In the genomic region with DNA sequence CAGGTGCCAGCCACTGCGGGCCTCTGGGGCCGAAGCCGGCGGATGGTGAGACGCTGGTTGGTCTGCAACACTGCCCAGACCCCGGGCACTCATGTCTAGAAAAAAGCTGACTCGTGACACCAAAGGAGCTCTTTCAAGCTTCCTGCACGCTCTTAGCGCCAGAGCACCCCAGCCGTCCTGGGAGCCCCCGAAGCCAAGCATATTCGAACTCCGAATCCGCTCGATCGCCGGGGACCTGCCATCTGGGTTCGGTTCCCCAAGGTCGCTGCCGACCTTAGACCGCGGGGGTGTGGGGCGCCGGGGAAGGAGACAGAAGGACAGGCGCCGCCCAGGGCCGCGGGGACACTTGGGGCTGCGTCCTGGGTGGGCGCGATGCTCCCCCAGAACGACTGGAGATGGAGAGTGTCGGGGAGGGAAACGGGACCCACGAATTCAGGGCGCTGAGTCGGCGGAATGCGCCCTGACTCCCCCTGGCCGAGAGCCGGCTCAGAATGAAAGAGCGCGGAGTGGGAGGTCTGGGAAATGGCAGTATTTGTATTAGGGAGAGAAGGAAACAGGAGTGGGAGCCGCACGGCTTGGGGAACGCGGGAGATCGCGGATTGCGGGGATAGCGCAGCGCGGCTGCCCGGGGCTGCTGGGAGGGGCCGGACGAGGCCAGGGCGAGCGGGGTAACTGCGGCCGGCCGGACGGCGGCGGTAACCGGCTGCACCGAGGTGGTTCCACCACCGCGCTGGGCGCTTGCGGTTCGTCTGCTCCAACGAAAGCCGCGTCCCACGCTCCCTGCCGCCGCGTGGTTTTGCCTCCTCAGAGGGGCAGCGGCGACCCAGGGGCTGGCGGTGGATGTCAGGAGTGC, we compare ENCODE assay signal across 8 cellular contexts. TPM values are rescaled to one million over a fixed set of nuclear protein-coding genes. Genes with fewer than 3 reads are reported as not detected.
DNase-seq lines count a peak whose midpoint lies in the region; ATAC-seq and TF ChIP-seq lines count a peak whose summit lies in the region.

No MANE protein-coding gene starts in this region.

- no peaks in the 10 kb centered on the region for H3K36me3 ChIP-seq in Panc1 (ENCODE audit: control insufficient read depth, insufficient read depth, low read length)
- H3K36me3 ChIP-seq in thymus (ENCODE audit: control insufficient read depth, insufficient read depth), result no peaks in the 10 kb centered on the region

- ATAC-seq in GM19438 (IDR thresholded peaks at IDR 0.05; ENCODE audit: low read depth, unreplicated experiment), result peak; percentile 59
- ATAC-seq in Panc1, result peak; percentile 90

- peaks cover 0 to 2% of the 10 kb centered on the region in 2 donors for H3K36me3 Mint-ChIP-seq in CD14-positive monocyte

- no peak for TF ChIP-seq POLR2A in lower leg skin (IDR thresholded peaks at IDR 0.05)

- POLR2A ChIA-PET in Panc1 (lab: Charles Lee), result interaction anchor here (0.7 kb wide), 1 partner anchor 50 kb away, joined by 3 read pairs; no protein-coding TSS in a partner anchor

- H3K27me3 Mint-ChIP-seq in CD14-positive monocyte (ENCODE audit: low read depth in 3 of 3), result peaks cover 34 to 49% (median 36%) of the 10 kb centered on the region in 3 donors

- H3K27ac ChIP-seq in Panc1 (ENCODE audit: low read length), result peak overlapping the region; percentile 80
- no peak overlapping the region for H3K27ac ChIP-seq in thymus (ENCODE audit: low read depth)

- DNase-seq in CD14-positive monocyte (ENCODE audit: low spot score), result no peak
- DNase-seq in Panc1 (ENCODE audit: low read depth, low spot score), result no peak
- DNase-seq in dermis microvascular lymphatic vessel endothelial cell (ENCODE audit: low read depth in 2 of 2), result peak; percentile 11 to 54
- DNase-seq in lower leg skin (ENCODE audit: low spot score in 2 of 2), result peak in 1 of 2 donors; percentile 86
- no peak for DNase-seq in SKM-1 treated with dmso at 0.1 percent for 144 hours (lab: John Stamatoyannopoulos, UW; ENCODE audit: unreplicated experiment)
- no peak for DNase-seq in NCI-H524 treated with DMSO at 0.1 percent for 48 hours (lab: John Stamatoyannopoulos, UW)

- peaks cover 0 to 10% (median 0%) of the 10 kb centered on the region in 7 donors for H3K9me3 Mint-ChIP-seq in CD14-positive monocyte

- H3K4me1 ChIP-seq in Panc1 (ENCODE audit: control insufficient read depth, insufficient read depth, low read length), result peaks cover 29% of the 10 kb centered on the region
- H3K4me1 ChIP-seq in thymus (ENCODE audit: control insufficient read depth, insufficient read depth, low read length), result no peaks in the 10 kb centered on the region

- BruUV-seq in Panc1 (replicated peaks; lab: Mats Ljungman, UMichigan), result no TSS peak

- H3K4me1 Mint-ChIP-seq in CD14-positive monocyte, result peaks cover 16% of the 10 kb centered on the region

- TF ChIP-seq CTCF in CD14-positive monocyte (IDR thresholded peaks at IDR 0.05) (peak; percentile 22), Panc1 (IDR thresholded peaks at IDR 0.05) (no peak), lower leg skin (IDR thresholded peaks at IDR 0.05) (no peak)

- H3K4me3 Mint-ChIP-seq in CD14-positive monocyte, result peak overlapping the region; percentile 87 to 95

- in situ Hi-C loops in Panc1 (cut with HindIII; ENCODE audit: low pct_unique_long_range_greater_than_20kb, low sequenced_read_pairs), result no loop called here

- intact Hi-C loops in CD14-positive monocyte (cut with micrococcal nuclease), result no loop called here
- intact Hi-C loops in Panc1 (cut with micrococcal nuclease; ENCODE audit: unreplicated experiment), result loop anchor here (1.0 kb wide), 1 partner anchor 49 kb away; no protein-coding TSS in a partner anchor
- intact Hi-C loops in lower leg skin (cut with DNase I; ENCODE audit: low total_unique reads), result no loop called here

- WGBS in lower leg skin, 2 donors, result 5% methylated on average over 68 to 73 of the region's 81 CpGs
- WGBS in thymus, result 3% methylated on average over 81 of the region's 81 CpGs

- peak overlapping the region in 3 of 7 donors; percentile 46 to 70 (median 47) for H3K27ac Mint-ChIP-seq in CD14-positive monocyte

- H3K27me3 ChIP-seq in Panc1 (ENCODE audit: control insufficient read depth, insufficient read depth, low read length) (no peaks in the 10 kb centered on the region), thymus (ENCODE audit: control insufficient read depth, insufficient read depth) (peaks cover 27% of the 10 kb centered on the region)

- H3K4me3 ChIP-seq in Panc1 (ENCODE audit: low read depth in 2 of 2, low read length in 2 of 2), result peak overlapping the region; percentile 70 to 87
- peak overlapping the region; percentile 37 for H3K4me3 ChIP-seq in lower leg skin (ENCODE audit: low read depth, poor library complexity, severe bottlenecking)
- H3K4me3 ChIP-seq in thymus (ENCODE audit: low read length), result peak overlapping the region; percentile 39

- CTCF ChIA-PET in Panc1 (lab: Charles Lee), result no interaction called here

- H3K9me3 ChIP-seq in Panc1 (ENCODE audit: control insufficient read depth, insufficient read depth, low read depth, low read length), result no peaks in the 10 kb centered on the region
- no peaks in the 10 kb centered on the region for H3K9me3 ChIP-seq in thymus (ENCODE audit: control insufficient read depth)

RNA-seq across cellular contexts. Expression of gene MARCHF6, which starts 20.1 kb away (rescaled TPM):
- polyA plus RNA-seq in CD14-positive monocyte (10 to 100 TPM; 24.0 to 31.0 TPM), thymus (196 TPM)
- total RNA-seq in Panc1 (2021; ENCODE audit: unreplicated experiment) (172 TPM), dermis microvascular lymphatic vessel endothelial cell (34.5 and 68.9 TPM in 2 replicates), lower leg skin (10 to 100 TPM; 53.0 to 82.0 (median 63.3) TPM)
- 88.2 TPM for polyA plus RNA-seq in Panc1 (2012; ENCODE audit: insufficient read length)

RNA-seq across cellular contexts. Expression of gene CMBL, which starts 25.7 kb away (rescaled TPM):
- polyA plus RNA-seq in CD14-positive monocyte, result 1 to 10 TPM in 1 of 2 donors, not detected in 1; 5.4 TPM
- 43.2 TPM for total RNA-seq in Panc1 (2021; ENCODE audit: unreplicated experiment)
- 68.8 TPM for polyA plus RNA-seq in Panc1 (2012; ENCODE audit: insufficient read length)
- total RNA-seq in dermis microvascular lymphatic vessel endothelial cell, result 3.7 and 5.8 TPM in 2 replicates
- 1 to 10 TPM; 1.8 to 3.2 (median 2.4) TPM for total RNA-seq in lower leg skin
- polyA plus RNA-seq in thymus, result 8.1 TPM

Comparison
In these comparisons a context has a peak if more than half of its experiments do, and no peak if none do; other contexts are left out.
1. DNase-seq: peak in dermis microvascular lymphatic vessel endothelial cell (2 of 2); none in CD14-positive monocyte (single experiment), Panc1 (single experiment), SKM-1 treated with dmso at 0.1 percent for 144 hours (single experiment) and NCI-H524 treated with DMSO at 0.1 percent for 48 hours (single experiment).
2. Peak in every context shown above with its lines, with median percentiles within 50 percentile points of each other: H3K4me3 ChIP-seq.